Comparison of ENCODE assay signal across 2 cellular contexts in genomic region chr15:76502678-76503077, GRCh38.
TF ChIP-seq lines count a peak whose summit lies in the region.

No MANE protein-coding gene starts in this region.

TF ChIP-seq in HepG2, 621 proteins besides CTCF, POLR2A, EP300 and RAD21:
- TF ChIP-seq HBP1 (CRISPR knock-in tag; IDR thresholded peaks at IDR 0.05; ENCODE audit: low read depth): no peak
- no peak for TF ChIP-seq HDAC2 (CRISPR knock-in tag; IDR thresholded peaks at IDR 0.05)
- no peak for TF ChIP-seq SNAI1 (CRISPR knock-in tag; IDR thresholded peaks at IDR 0.05; ENCODE audit: borderline replicate concordance)
- no peak for TF ChIP-seq MYPOP (CRISPR knock-in tag; IDR thresholded peaks at IDR 0.05)
- TF ChIP-seq THAP11 (CRISPR knock-in tag; IDR thresholded peaks at IDR 0.05): no peak
- no peak for TF ChIP-seq TCF12 (IDR thresholded peaks at IDR 0.05)
- TF ChIP-seq TCF12 (CRISPR knock-in tag; IDR thresholded peaks at IDR 0.05): no peak
- no peak for TF ChIP-seq MTF2 (CRISPR knock-in tag; IDR thresholded peaks at IDR 0.05; ENCODE audit: borderline replicate concordance)
- no peak for TF ChIP-seq GATAD2A (CRISPR knock-in tag; IDR thresholded peaks at IDR 0.05)
- TF ChIP-seq KLF12 (CRISPR knock-in tag; IDR thresholded peaks at IDR 0.05; ENCODE audit: borderline replicate concordance): no peak
- no peak for TF ChIP-seq ZFP82 (CRISPR knock-in tag; IDR thresholded peaks at IDR 0.05; ENCODE audit: borderline replicate concordance)
- TF ChIP-seq ZBTB49 (CRISPR knock-in tag; IDR thresholded peaks at IDR 0.05; ENCODE audit: borderline replicate concordance): no peak

TF ChIP-seq in endothelial cell of umbilical vein, 7 proteins besides CTCF, POLR2A, EP300 and RAD21 (continued from another document):
- TF ChIP-seq EZH2 (IDR thresholded peaks at IDR 0.05; ENCODE audit: borderline replicate concordance, low read depth, low read length, severe bottlenecking): no peak
- no peak for TF ChIP-seq JUN (IDR thresholded peaks at IDR 0.05; ENCODE audit: borderline replicate concordance, insufficient read depth, insufficient read length, low read depth)
